12 cellular contexts compared by ENCODE assay signal in genomic region chr15:95845862-95846515, GRCh38.
DNase-seq lines count a peak whose midpoint lies in the region; ATAC-seq, FAIRE-seq and TF ChIP-seq lines count a peak whose summit lies in the region.
"Had no signal": no experiment of that assay in that cellular context is flagged by ENCODE, and none has a peak within 500 bp of the region (broad histone marks: within the 10 kb centered on the region; RNA-seq: fewer than 3 reads in every experiment).

No MANE protein-coding gene starts in this region.

- peaks cover 83% of the 10 kb centered on the region for H3K4me1 Mint-ChIP-seq in nephron progenitor cell
- H3K4me1 Mint-ChIP-seq in activated naive CD8-positive, alpha-beta T cell treated with anti-CD3 and anti-CD28 coated beads for 36 hours: no peaks in the 10 kb centered on the region
- H3K4me1 Mint-ChIP-seq: memory B cell had no signal

- no peaks in the 10 kb centered on the region for H3K23me2 ChIP-seq in H1 (ENCODE audit: low read depth, low read length)

- H3K79me2 ChIP-seq in H1 (ENCODE audit: control insufficient read depth in 1 of 2, insufficient read depth in 2 of 2, low read length in 2 of 2): no peaks in the 10 kb centered on the region

- no peak overlapping the region for H3K4me2 ChIP-seq in H1 (ENCODE audit: insufficient read depth in 1 of 2, low read depth in 2 of 2, low read length in 2 of 2)

- H4K20me1 ChIP-seq in H1 (replicated peaks in 1 of 2; ENCODE audit: control insufficient read depth in 1 of 2, insufficient read depth in 2 of 2, low read length in 2 of 2): no peaks in the 10 kb centered on the region

- TF ChIP-seq EP300 in H1 (IDR thresholded peaks at IDR 0.05; ENCODE audit: borderline replicate concordance in 1 of 2, low read depth in 2 of 2, low read length in 2 of 2): no peak

- H3K79me1 ChIP-seq in H1 (ENCODE audit: low read depth, low read length): no peaks in the 10 kb centered on the region

- no peaks in the 10 kb centered on the region for H3K36me3 ChIP-seq in H1 (ENCODE audit: control insufficient read depth in 2 of 4, insufficient read depth in 4 of 4, low read length in 3 of 4)
- H3K36me3 ChIP-seq: cardiac muscle cell had no signal

- H3K27me3 Mint-ChIP-seq in nephron progenitor cell (ENCODE audit: low read depth, poor library complexity): peaks cover 5% of the 10 kb centered on the region
- peaks cover 10% of the 10 kb centered on the region for H3K27me3 Mint-ChIP-seq in activated naive CD8-positive, alpha-beta T cell treated with anti-CD3 and anti-CD28 coated beads for 36 hours
- H3K27me3 Mint-ChIP-seq: memory B cell had no signal

- no peak for TF ChIP-seq RAD21 in H1 (IDR thresholded peaks at IDR 0.05 in 1 of 2, conservative IDR thresholded peaks at IDR 0.05 in 1 of 2; ENCODE audit: low read depth in 2 of 2, low read length in 2 of 2)

- H3K14ac ChIP-seq in H1 (ENCODE audit: insufficient read length): no peak overlapping the region

- H3K4me3 ChIP-seq in H1 (ENCODE audit: extremely low read depth in 1 of 4, insufficient read depth in 2 of 4, low read depth in 3 of 4, low read length in 4 of 4): no peak overlapping the region
- H3K4me3 ChIP-seq: cardiac muscle cell had no signal

- CTCF ChIA-PET in H1 (lab: Charles Lee; ENCODE audit: partially characterized antibody): no interaction called here

- 91 to 100% methylated on average over 6 to 13 of the region's 13 CpGs for WGBS in H1 (ENCODE audit: extremely low coverage in 1 of 2, insufficient coverage in 1 of 2, insufficient read length in 1 of 2, insufficient replicate concordance in 2 of 2, low coverage in 1 of 2, low lambda C conversion rate in 2 of 2, missing lambda C conversion rate in 1 of 2), 2 experiments

- POLR2A ChIA-PET in H1 (lab: Charles Lee; ENCODE audit: partially characterized antibody): no interaction called here

- H3K9me3 ChIP-seq in H1 (ENCODE audit: insufficient read depth in 2 of 2, low read depth in 1 of 2, low read length in 1 of 2): no peaks in the 10 kb centered on the region

- no peak overlapping the region for H3K18ac ChIP-seq in H1 (ENCODE audit: extremely low read depth, low read length)

- no peak overlapping the region for H2BK120ac ChIP-seq in H1 (replicated peaks; ENCODE audit: low read depth, low read length)

- no peak overlapping the region for H4K91ac ChIP-seq in H1 (replicated peaks; ENCODE audit: insufficient read length, low read length)

- no peaks in the 10 kb centered on the region for H3K27me3 ChIP-seq in H1 (replicated peaks in 1 of 4; ENCODE audit: control insufficient read depth in 3 of 4, extremely low read depth in 1 of 4, insufficient read depth in 3 of 4, low read length in 3 of 4)
- H3K27me3 ChIP-seq: cardiac muscle cell had no signal

- H2BK15ac ChIP-seq in H1 (ENCODE audit: low read length): no peak overlapping the region

- H2BK12ac ChIP-seq in H1 (ENCODE audit: low read depth, low read length): no peak overlapping the region

- H3K4me3 Mint-ChIP-seq in nephron progenitor cell: peak overlapping the region; percentile 35
- H3K4me3 Mint-ChIP-seq in activated naive CD8-positive, alpha-beta T cell treated with anti-CD3 and anti-CD28 coated beads for 36 hours: no peak overlapping the region
- H3K4me3 Mint-ChIP-seq: memory B cell had no signal

- H3K4ac ChIP-seq in H1 (replicated peaks; ENCODE audit: insufficient read length, low read depth, low read length): no peak overlapping the region

- H3K9me3 Mint-ChIP-seq in nephron progenitor cell: peaks cover 12% of the 10 kb centered on the region
- H3K9me3 Mint-ChIP-seq in activated naive CD8-positive, alpha-beta T cell treated with anti-CD3 and anti-CD28 coated beads for 36 hours: no peaks in the 10 kb centered on the region

- peak overlapping the region; percentile 26; the same call in 1 of the 2 replicates for H2AFZ ChIP-seq in H1 (ENCODE audit: low read length)

- H2BK20ac ChIP-seq in H1 (ENCODE audit: low read length): no peak overlapping the region

- DNase-seq in AG08396 (ENCODE audit: low spot score) (peak; percentile 8), H1 (ENCODE audit: low read depth in 1 of 2, low spot score in 2 of 2) (no peak), nephron progenitor cell (peak; percentile 89), COLO668 (lab: John Stamatoyannopoulos, UW; ENCODE audit: unreplicated experiment) (no peak)
- DNase-seq in activated naive CD8-positive, alpha-beta T cell treated with anti-CD3 and anti-CD28 coated beads for 36 hours: no peak
- DNase-seq: NCI-H524 treated with DMSO at 0.1 percent for 48 hours had no signal

- H3K23ac ChIP-seq in H1 (ENCODE audit: insufficient read length): no peak overlapping the region

- ATAC-seq in HG03066 (IDR thresholded peaks at IDR 0.05; ENCODE audit: low read depth, unreplicated experiment) (peak; percentile 26), GM18909 (IDR thresholded peaks at IDR 0.05; ENCODE audit: poor library complexity, unreplicated experiment) (no peak), HG02973 (IDR thresholded peaks at IDR 0.05; ENCODE audit: unreplicated experiment) (no peak)

- TF ChIP-seq POLR2A in H1 (IDR thresholded peaks at IDR 0.05; ENCODE audit: control extremely low read depth in 1 of 2, low read depth in 2 of 2, low read length in 2 of 2): no peak

- no peak overlapping the region for H2AK5ac ChIP-seq in H1 (ENCODE audit: low read depth, low read length)

- H3K27ac Mint-ChIP-seq in nephron progenitor cell: peak overlapping the region; percentile 99
- no peak overlapping the region for H3K27ac Mint-ChIP-seq in activated naive CD8-positive, alpha-beta T cell treated with anti-CD3 and anti-CD28 coated beads for 36 hours
- H3K27ac Mint-ChIP-seq: memory B cell had no signal

- peaks cover 18% of the 10 kb centered on the region for H3K36me3 Mint-ChIP-seq in nephron progenitor cell (ENCODE audit: low read depth)
- no peaks in the 10 kb centered on the region for H3K36me3 Mint-ChIP-seq in activated naive CD8-positive, alpha-beta T cell treated with anti-CD3 and anti-CD28 coated beads for 36 hours
- H3K36me3 Mint-ChIP-seq: memory B cell had no signal

- no peak overlapping the region for H2BK5ac ChIP-seq in H1 (ENCODE audit: low read depth, low read length)

- H3K9ac ChIP-seq in H1 (replicated peaks in 1 of 4; ENCODE audit: extremely low read depth in 1 of 4, low read depth in 3 of 4, low read length in 3 of 4): no peak overlapping the region

- no peak overlapping the region for H3K27ac ChIP-seq in H1 (ENCODE audit: low read depth, low read length)
- H3K27ac ChIP-seq: cardiac muscle cell had no signal

- no peak overlapping the region for H3K56ac ChIP-seq in H1 (replicated peaks; ENCODE audit: insufficient read length, low read depth, low read length)

- H3K4me1 ChIP-seq in H1 (replicated peaks in 1 of 4; ENCODE audit: control insufficient read depth in 3 of 4, insufficient read depth in 4 of 4, low read length in 3 of 4): no peaks in the 10 kb centered on the region

- FAIRE-seq in H1 (lab: Jason Lieb, UNC): no peak
- FAIRE-seq: frontal cortex had no signal

- no peak overlapping the region for H4K5ac ChIP-seq in H1 (ENCODE audit: insufficient read length, low read depth, low read length)

- no peak for TF ChIP-seq CTCF in H1 (IDR thresholded peaks at IDR 0.05; ENCODE audit: control extremely low read depth in 1 of 3, insufficient read depth in 1 of 3, low read depth in 1 of 3, low read length in 3 of 3)
- TF ChIP-seq CTCF in nephron progenitor cell (IDR thresholded peaks at IDR 0.05): no peak

- no peak overlapping the region for H4K8ac ChIP-seq in H1 (ENCODE audit: extremely low read depth, insufficient read depth, low read length)

TF ChIP-seq in H1, 55 proteins besides CTCF, POLR2A, EP300 and RAD21 (continues in another document):
- TF ChIP-seq NANOG (IDR thresholded peaks at IDR 0.05; ENCODE audit: insufficient read depth, low read depth, low read length, poor library complexity, severe bottlenecking) (no peak), SIN3A (conservative IDR thresholded peaks at IDR 0.05 in 1 of 2, IDR thresholded peaks at IDR 0.05 in 1 of 2; ENCODE audit: low read depth in 1 of 2, low read length in 2 of 2) (no peak)

Comparison
In these comparisons a context has a peak if more than half of its experiments do, and no peak if none do; other contexts are left out.
1. DNase-seq: peak in AG08396 (single experiment) and nephron progenitor cell (single experiment); none in H1 (0 of 2), activated naive CD8-positive, alpha-beta T cell treated with anti-CD3 and anti-CD28 coated beads for 36 hours (single experiment) and COLO668 (single experiment).